In genomic region chr19:8397291-8397690, GRCh38 we compare ENCODE assay signal across 11 cellular contexts. TPM values are rescaled to one million over a fixed set of nuclear protein-coding genes. Genes with fewer than 3 reads are reported as not detected.
DNase-seq lines count a peak whose midpoint lies in the region; ATAC-seq and TF ChIP-seq lines count a peak whose summit lies in the region.
"Had no signal": no experiment of that assay in that cellular context is flagged by ENCODE, and none has a peak within 500 bp of the region (broad histone marks: within the 10 kb centered on the region; RNA-seq: fewer than 3 reads in every experiment).

No MANE protein-coding gene starts in this region.

- TF ChIP-seq POLR2A in suprapubic skin (IDR thresholded peaks at IDR 0.05): no peak

- ATAC-seq in activated CD4-positive, alpha-beta T cell treated with anti-CD3 and anti-CD28 coated beads for 36 hours: no peak
- peak; percentile 49 for ATAC-seq in RWPE2 (ENCODE audit: low read depth)
- no peak for ATAC-seq in HG03442 (IDR thresholded peaks at IDR 0.05; ENCODE audit: unreplicated experiment)

- TF ChIP-seq CTCF in RWPE2 (IDR thresholded peaks at IDR 0.05; ENCODE audit: poor library complexity, severe bottlenecking): no peak
- TF ChIP-seq CTCF in endodermal cell (conservative IDR thresholded peaks at IDR 0.05): no peak
- TF ChIP-seq CTCF in parathyroid adenoma (IDR thresholded peaks at IDR 0.05): no peak
- no peak for TF ChIP-seq CTCF in suprapubic skin (IDR thresholded peaks at IDR 0.05)
- TF ChIP-seq CTCF in GM20000 (IDR thresholded peaks at IDR 0.05; ENCODE audit: extremely low read depth, missing control alignments): no peak

- H2AFZ ChIP-seq in parathyroid adenoma: no peak overlapping the region

- no peak for TF ChIP-seq EP300 in suprapubic skin (IDR thresholded peaks at IDR 0.05)

- H3K36me3 ChIP-seq in RWPE2 (ENCODE audit: low read depth): peaks cover 10% of the 10 kb centered on the region
- H3K36me3 ChIP-seq in endodermal cell (ENCODE audit: control insufficient read depth, insufficient read depth, low read length): peaks cover 18% of the 10 kb centered on the region
- no peaks in the 10 kb centered on the region for H3K36me3 ChIP-seq in parathyroid adenoma (ENCODE audit: control insufficient read depth, insufficient read depth, low read length)
- peaks cover 30% of the 10 kb centered on the region for H3K36me3 ChIP-seq in suprapubic skin

- CTCF ChIA-PET in activated CD4-positive, alpha-beta T cell treated with anti-CD3 and anti-CD28 coated beads for 36 hours (lab: Charles Lee): interaction anchor here (1.5 to 1.9 kb wide), 2 partner anchors 40 to 43 kb away, joined by 3 to 16 read pairs; no protein-coding TSS in a partner anchor

- peaks cover 24% of the 10 kb centered on the region for H3K4me1 Mint-ChIP-seq in activated CD4-positive, alpha-beta T cell treated with anti-CD3 and anti-CD28 coated beads for 36 hours
- H3K4me1 Mint-ChIP-seq in endodermal cell: peaks cover 8% of the 10 kb centered on the region

- POLR2A ChIA-PET in activated CD4-positive, alpha-beta T cell treated with anti-CD3 and anti-CD28 coated beads for 36 hours (lab: Charles Lee): no interaction called here

- H3K4me1 ChIP-seq in RWPE2 (ENCODE audit: insufficient read depth, poor library complexity, severe bottlenecking) (peaks cover 28% of the 10 kb centered on the region), endodermal cell (ENCODE audit: control insufficient read depth, insufficient read depth, low read length) (no peaks in the 10 kb centered on the region), parathyroid adenoma (peaks cover 27% of the 10 kb centered on the region), suprapubic skin (peaks cover 58% of the 10 kb centered on the region)

- peak overlapping the region; percentile 69 for H3K27ac ChIP-seq in RWPE2 (ENCODE audit: poor library complexity, severe bottlenecking)
- H3K27ac ChIP-seq in endodermal cell (ENCODE audit: low read depth, low read length): no peak overlapping the region
- peak overlapping the region; percentile 90 for H3K27ac ChIP-seq in parathyroid adenoma
- no peak overlapping the region for H3K27ac ChIP-seq in suprapubic skin

- intact Hi-C loops in activated CD4-positive, alpha-beta T cell treated with anti-CD3 and anti-CD28 coated beads for 36 hours (cut with DNase I, micrococcal nuclease): loop anchor here (2.0 to 5.0 kb wide), 2 partner anchors 128 to 130 kb away; no protein-coding TSS in a partner anchor

- H3K9ac ChIP-seq in endodermal cell (ENCODE audit: extremely low read depth, low read length, poor library complexity, severe bottlenecking) (no peak overlapping the region), parathyroid adenoma (no peak overlapping the region)

- no peaks in the 10 kb centered on the region for H3K27me3 Mint-ChIP-seq in activated CD4-positive, alpha-beta T cell treated with anti-CD3 and anti-CD28 coated beads for 36 hours
- no peaks in the 10 kb centered on the region for H3K27me3 Mint-ChIP-seq in endodermal cell (ENCODE audit: insufficient read depth)
- H3K27me3 Mint-ChIP-seq: activated CD8-positive, alpha-beta memory T cell treated with anti-CD3 and anti-CD28 coated beads, Interleukin-2, amount 10 ng/mL, durations not matched to agents 7 days and 5 days had no signal

- H3K36me3 Mint-ChIP-seq in activated CD4-positive, alpha-beta T cell treated with anti-CD3 and anti-CD28 coated beads for 36 hours (ENCODE audit: low read depth): peaks cover 7% of the 10 kb centered on the region
- peaks cover 43% of the 10 kb centered on the region for H3K36me3 Mint-ChIP-seq in endodermal cell (ENCODE audit: low read depth)

- no peak overlapping the region for H3K4me2 ChIP-seq in parathyroid adenoma (ENCODE audit: low read length)

- H3K79me2 ChIP-seq in parathyroid adenoma: peaks cover 36% of the 10 kb centered on the region

- no peaks in the 10 kb centered on the region for H3K9me3 Mint-ChIP-seq in activated CD4-positive, alpha-beta T cell treated with anti-CD3 and anti-CD28 coated beads for 36 hours (ENCODE audit: low read depth)
- no peaks in the 10 kb centered on the region for H3K9me3 Mint-ChIP-seq in endodermal cell
- H3K9me3 Mint-ChIP-seq: T-helper 1 cell treated with Interleukin-12 subunit alpha and Interleukin-12 subunit beta and Interleukin-4 antibody, amounts not matched to agents 30 μg/mL and 1 μg/mL, for 36 hours had no signal

- no peaks in the 10 kb centered on the region for H3K9me3 ChIP-seq in RWPE2 (ENCODE audit: severe bottlenecking)
- no peaks in the 10 kb centered on the region for H3K9me3 ChIP-seq in endodermal cell (ENCODE audit: control insufficient read depth, low read length)
- no peaks in the 10 kb centered on the region for H3K9me3 ChIP-seq in parathyroid adenoma (ENCODE audit: control insufficient read depth, low read length)
- H3K9me3 ChIP-seq in suprapubic skin: no peaks in the 10 kb centered on the region

- H3K27me3 ChIP-seq in RWPE2 (ENCODE audit: insufficient read depth, poor library complexity, severe bottlenecking) (no peaks in the 10 kb centered on the region), endodermal cell (ENCODE audit: control insufficient read depth, insufficient read depth, low read length, poor library complexity, severe bottlenecking) (no peaks in the 10 kb centered on the region), parathyroid adenoma (ENCODE audit: control insufficient read depth, insufficient read depth, low read length) (no peaks in the 10 kb centered on the region), suprapubic skin (no peaks in the 10 kb centered on the region)

- no peak for DNase-seq in activated CD4-positive, alpha-beta T cell treated with anti-CD3 and anti-CD28 coated beads for 36 hours
- DNase-seq in activated CD4-positive, alpha-beta T cell treated with anti-CD3 and anti-CD28 coated beads, Interleukin-2, amount 50 U/mL, for 4 hours: no peak
- DNase-seq in RWPE2 (ENCODE audit: low spot score) (no peak), endodermal cell (no peak), suprapubic skin (ENCODE audit: low spot score in 2 of 2) (no peak), GM20000 (ENCODE audit: low spot score) (no peak)
- DNase-seq: NCI-H1417 treated with DMSO at 0.1 percent for 48 hours had no signal

- H3K4me3 ChIP-seq in RWPE2 (ENCODE audit: severe bottlenecking): no peak overlapping the region
- no peak overlapping the region for H3K4me3 ChIP-seq in endodermal cell (ENCODE audit: low read length)
- no peak overlapping the region for H3K4me3 ChIP-seq in parathyroid adenoma (ENCODE audit: low read depth, low read length)
- H3K4me3 ChIP-seq in suprapubic skin: no peak overlapping the region

- peak overlapping the region; percentile 76 for H3K27ac Mint-ChIP-seq in activated CD4-positive, alpha-beta T cell treated with anti-CD3 and anti-CD28 coated beads for 36 hours
- peak overlapping the region; percentile 82 for H3K27ac Mint-ChIP-seq in endodermal cell
- H3K27ac Mint-ChIP-seq: T-helper 1 cell treated with Interleukin-12 subunit alpha and Interleukin-12 subunit beta and Interleukin-4 antibody, amounts not matched to agents 30 μg/mL and 1 μg/mL, for 36 hours had no signal

- WGBS in endodermal cell (ENCODE audit: insufficient coverage in 1 of 2, insufficient read length in 1 of 2), 2 experiments: 95 to 100% methylated on average over 4 to 7 of the region's 7 CpGs
- 42% methylated on average over 7 of the region's 7 CpGs for WGBS in suprapubic skin

- no peak overlapping the region for H3K4me3 Mint-ChIP-seq in activated CD4-positive, alpha-beta T cell treated with anti-CD3 and anti-CD28 coated beads for 36 hours
- no peak overlapping the region for H3K4me3 Mint-ChIP-seq in endodermal cell
- H3K4me3 Mint-ChIP-seq: activated CD8-positive, alpha-beta memory T cell treated with anti-CD3 and anti-CD28 coated beads, Interleukin-2, amount 10 ng/mL, durations not matched to agents 7 days and 5 days; T-helper 1 cell treated with Interleukin-12 subunit alpha and Interleukin-12 subunit beta and Interleukin-4 antibody, amounts not matched to agents 30 μg/mL and 1 μg/mL, for 36 hours had no signal

RNA-seq across cellular contexts. Expression of gene RAB11B, which starts 7.1 kb away (rescaled TPM):
- 10 to 100 TPM; 74.3 to 93.4 TPM for total RNA-seq in activated CD4-positive, alpha-beta T cell treated with anti-CD3 and anti-CD28 coated beads for 36 hours
- 100 to 1,000 TPM; 137 to 146 TPM for total RNA-seq in endodermal cell
- polyA plus RNA-seq in endodermal cell (2013, experiment 1 of 2): 116 TPM
- polyA plus RNA-seq in endodermal cell (2013, experiment 2 of 2): 110 TPM
- total RNA-seq in suprapubic skin: 100 to 1,000 TPM in 1 of 4 donors, 10 to 100 TPM in 3; 44.8 to 104 (median 57.8) TPM

RNA-seq across cellular contexts. Expression of gene MARCHF2, which starts 15.8 kb away (rescaled TPM):
- total RNA-seq in activated CD4-positive, alpha-beta T cell treated with anti-CD3 and anti-CD28 coated beads for 36 hours: 10 to 100 TPM in 1 of 2 experiments, 1 to 10 TPM in 1; 9.1 to 10.1 TPM
- total RNA-seq in endodermal cell (10 to 100 TPM; 31.8 to 35.9 TPM), suprapubic skin (10 to 100 TPM; 47.4 to 99.0 (median 90.8) TPM)
- 21.8 TPM for polyA plus RNA-seq in endodermal cell (2013, experiment 1 of 2)
- polyA plus RNA-seq in endodermal cell (2013, experiment 2 of 2): 20.4 TPM

RNA-seq across cellular contexts. Expression of gene ANGPTL4, which starts 33.3 kb away (rescaled TPM):
- total RNA-seq in activated CD4-positive, alpha-beta T cell treated with anti-CD3 and anti-CD28 coated beads for 36 hours: 1 to 10 TPM; 7.4 to 7.9 TPM
- total RNA-seq in endodermal cell (10 to 100 TPM; 10.9 to 13.2 TPM), suprapubic skin (10 to 100 TPM; 15.3 to 56.4 (median 19.1) TPM)
- 4.2 TPM for polyA plus RNA-seq in endodermal cell (2013, experiment 1 of 2)
- 2.9 TPM for polyA plus RNA-seq in endodermal cell (2013, experiment 2 of 2)

RNA-seq across cellular contexts. Expression of gene HNRNPM, which starts 47.5 kb away (rescaled TPM):
- total RNA-seq in activated CD4-positive, alpha-beta T cell treated with anti-CD3 and anti-CD28 coated beads for 36 hours: 100 to 1,000 TPM; 250 to 304 TPM
- total RNA-seq in endodermal cell (100 to 1,000 TPM; 271 to 370 TPM), suprapubic skin (100 to 1,000 TPM in 3 of 4 donors, 10 to 100 TPM in 1; 85.5 to 128 (median 121) TPM)
- 198 TPM for polyA plus RNA-seq in endodermal cell (2013, experiment 1 of 2)
- polyA plus RNA-seq in endodermal cell (2013, experiment 2 of 2): 223 TPM

RNA-seq across cellular contexts. Expression of gene KANK3, which starts 54.2 kb away (rescaled TPM):
- total RNA-seq in activated CD4-positive, alpha-beta T cell treated with anti-CD3 and anti-CD28 coated beads for 36 hours: 1 to 10 TPM in 1 of 2 experiments, under 1 TPM in 1; 0.98 to 1.1 TPM
- total RNA-seq in endodermal cell: 1 to 10 TPM; 2.3 to 2.6 TPM
- polyA plus RNA-seq in endodermal cell (2013, experiment 1 of 2): 1.6 TPM
- 1.4 TPM for polyA plus RNA-seq in endodermal cell (2013, experiment 2 of 2)
- total RNA-seq in suprapubic skin: 1 to 10 TPM in 3 of 4 donors, under 1 TPM in 1; 0.83 to 7.9 (median 4.3) TPM

Comparison
In these comparisons a context has a peak if more than half of its experiments do, and no peak if none do; other contexts are left out.
1. H3K27ac ChIP-seq: peak in RWPE2 (single experiment) and parathyroid adenoma (single experiment); none in endodermal cell (single experiment) and suprapubic skin (single experiment).